Comparison of ENCODE assay signal across 8 cellular contexts in the genomic region with DNA sequence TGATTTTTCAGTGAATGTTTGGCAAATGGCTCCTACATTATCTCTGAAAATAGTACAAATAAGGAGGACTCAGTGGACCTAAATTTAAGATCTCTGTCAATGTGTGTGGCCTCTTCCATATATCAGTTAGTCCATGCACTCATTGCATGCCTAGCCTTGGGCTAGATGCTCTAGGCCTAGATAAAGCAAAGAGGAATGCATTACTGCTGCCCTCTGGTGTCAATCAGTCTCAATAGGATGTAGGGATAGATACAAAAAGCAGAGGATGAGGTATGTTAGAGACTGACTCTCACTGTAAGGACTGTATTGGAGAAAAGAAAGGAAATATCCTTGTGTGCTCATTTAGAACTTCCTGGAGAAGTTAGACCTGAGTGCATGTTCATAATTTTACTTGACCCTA. TPM values are rescaled to one million over a fixed set of nuclear protein-coding genes. Genes with fewer than 3 reads are reported as not detected.
DNase-seq lines count a peak whose midpoint lies in the region; ATAC-seq and TF ChIP-seq lines count a peak whose summit lies in the region.

No MANE protein-coding gene starts in this region.

- TF ChIP-seq RAD21 in HCT116 (IDR thresholded peaks at IDR 0.05; ENCODE audit: low read depth), result peak; percentile 73

- no peak overlapping the region for H3K4me3 ChIP-seq in HCT116 (replicated peaks in 1 of 2; ENCODE audit: low read depth in 1 of 2, low read length in 2 of 2)
- no peak overlapping the region for H3K4me3 ChIP-seq in fibroblast of pulmonary artery (replicated peaks; ENCODE audit: low read depth, low read length)
- no peak overlapping the region for H3K4me3 ChIP-seq in gastroesophageal sphincter

- RAD21 ChIA-PET in HCT116 (lab: Charles Lee; ENCODE audit: low non-redundant PET in 1 of 2, low total read pairs in 2 of 2, uncharacterized antibody in 2 of 2, unreplicated experiment in 2 of 2), result no interaction called here

- no peak for TF ChIP-seq POLR2A in HCT116 (IDR thresholded peaks at IDR 0.05; ENCODE audit: borderline replicate concordance, extremely low read depth, insufficient read depth, insufficient read length)
- TF ChIP-seq POLR2A in gastroesophageal sphincter (IDR thresholded peaks at IDR 0.05), result no peak

- H3K36me3 ChIP-seq in HCT116 (ENCODE audit: control insufficient read depth in 1 of 2, insufficient read depth in 2 of 2, low read length in 2 of 2), result no peaks in the 10 kb centered on the region
- H3K36me3 ChIP-seq in gastroesophageal sphincter, result no peaks in the 10 kb centered on the region

- H3K4me2 ChIP-seq in HCT116 (ENCODE audit: low read length), result no peak overlapping the region

- H3K4me1 ChIP-seq in HCT116 (ENCODE audit: control insufficient read depth in 1 of 2, insufficient read depth in 2 of 2, low read length in 2 of 2), result peaks cover 3 to 16% of the 10 kb centered on the region in 2 experiments; a peak in 3 of 4 replicates
- no peaks in the 10 kb centered on the region for H3K4me1 ChIP-seq in gastroesophageal sphincter

- H2AFZ ChIP-seq in HCT116 (ENCODE audit: low read depth, low read length, poor library complexity, severe bottlenecking), result no peak overlapping the region

- no peaks in the 10 kb centered on the region for H3K79me2 ChIP-seq in HCT116 (ENCODE audit: insufficient read depth, low read length)

- H3K9me2 ChIP-seq in HCT116 (ENCODE audit: insufficient read depth), result no peaks in the 10 kb centered on the region

- H3K9ac ChIP-seq in HCT116 (ENCODE audit: low read length), result no peak overlapping the region

- peak; percentile 0 for DNase-seq in DMS114 treated with DMSO at 0.1 percent for 48 hours (lab: John Stamatoyannopoulos, UW; ENCODE audit: unreplicated experiment)
- peak; percentile 47 for DNase-seq in HCT116 (ENCODE audit: low read depth, low spot score)
- peak; percentile 29 for DNase-seq in OCI-M2 (lab: John Stamatoyannopoulos, UW; ENCODE audit: unreplicated experiment)
- DNase-seq in fibroblast of pulmonary artery (ENCODE audit: low read depth), result peak; percentile 3
- peak; percentile 71 for DNase-seq in renal cortical epithelial cell (ENCODE audit: low read depth)
- no peak for DNase-seq in NCI-H2107 treated with DMSO at 0.1 percent for 48 hours (lab: John Stamatoyannopoulos, UW; ENCODE audit: unreplicated experiment)

- POLR2A ChIA-PET in HCT116 (lab: Charles Lee), result no interaction called here

- H3K27me3 ChIP-seq in HCT116 (ENCODE audit: insufficient read depth, low read length) (no peaks in the 10 kb centered on the region), gastroesophageal sphincter (no peaks in the 10 kb centered on the region)

- H3K27ac ChIP-seq in HCT116 (ENCODE audit: low read depth, low read length) (no peak overlapping the region), gastroesophageal sphincter (no peak overlapping the region)

- H4K20me1 ChIP-seq in HCT116 (ENCODE audit: insufficient read depth), result no peaks in the 10 kb centered on the region

- H3K9me3 ChIP-seq in HCT116 (ENCODE audit: control insufficient read depth in 1 of 2, insufficient read depth in 1 of 2, low read depth in 1 of 2, low read length in 2 of 2) (no peaks in the 10 kb centered on the region), gastroesophageal sphincter (peaks cover 0 to 7% (median 0%) of the 10 kb centered on the region in 3 donors)

- intact Hi-C loops in HCT116 (cut with micrococcal nuclease), result loop anchor here (1.0 to 10.0 kb wide), 3 partner anchors 213 to 376 kb away; a partner anchor contains a TSS

- peak; percentile 50 to 65 (median 54); a peak in 5 of 6 replicates for TF ChIP-seq CTCF in HCT116 (IDR thresholded peaks at IDR 0.05 in 2 of 3, conservative IDR thresholded peaks at IDR 0.05 in 1 of 3; ENCODE audit: borderline replicate concordance in 1 of 3, insufficient read depth in 1 of 3, low read depth in 2 of 3, low read length in 2 of 3)
- TF ChIP-seq CTCF in fibroblast of pulmonary artery (IDR thresholded peaks at IDR 0.05; ENCODE audit: low read length, missing control alignments), result no peak
- TF ChIP-seq CTCF in gastroesophageal sphincter (IDR thresholded peaks at IDR 0.05), result peak in 1 of 4 experiments; percentile 42

- BruUV-seq in HCT116 (replicated peaks; lab: Mats Ljungman, UMichigan), result no TSS peak

- CTCF ChIA-PET in HCT116 (lab: Charles Lee), result no interaction called here

- no peak for TF ChIP-seq EP300 in gastroesophageal sphincter (IDR thresholded peaks at IDR 0.05)

- ATAC-seq in HCT116 (peak; percentile 97), gastroesophageal sphincter (no peak), HG03025 (IDR thresholded peaks at IDR 0.05; ENCODE audit: low FRiP score, unreplicated experiment) (no peak)

TF ChIP-seq in HCT116, 20 proteins besides CTCF, POLR2A, EP300 and RAD21:
- TF ChIP-seq, protein P1, sequence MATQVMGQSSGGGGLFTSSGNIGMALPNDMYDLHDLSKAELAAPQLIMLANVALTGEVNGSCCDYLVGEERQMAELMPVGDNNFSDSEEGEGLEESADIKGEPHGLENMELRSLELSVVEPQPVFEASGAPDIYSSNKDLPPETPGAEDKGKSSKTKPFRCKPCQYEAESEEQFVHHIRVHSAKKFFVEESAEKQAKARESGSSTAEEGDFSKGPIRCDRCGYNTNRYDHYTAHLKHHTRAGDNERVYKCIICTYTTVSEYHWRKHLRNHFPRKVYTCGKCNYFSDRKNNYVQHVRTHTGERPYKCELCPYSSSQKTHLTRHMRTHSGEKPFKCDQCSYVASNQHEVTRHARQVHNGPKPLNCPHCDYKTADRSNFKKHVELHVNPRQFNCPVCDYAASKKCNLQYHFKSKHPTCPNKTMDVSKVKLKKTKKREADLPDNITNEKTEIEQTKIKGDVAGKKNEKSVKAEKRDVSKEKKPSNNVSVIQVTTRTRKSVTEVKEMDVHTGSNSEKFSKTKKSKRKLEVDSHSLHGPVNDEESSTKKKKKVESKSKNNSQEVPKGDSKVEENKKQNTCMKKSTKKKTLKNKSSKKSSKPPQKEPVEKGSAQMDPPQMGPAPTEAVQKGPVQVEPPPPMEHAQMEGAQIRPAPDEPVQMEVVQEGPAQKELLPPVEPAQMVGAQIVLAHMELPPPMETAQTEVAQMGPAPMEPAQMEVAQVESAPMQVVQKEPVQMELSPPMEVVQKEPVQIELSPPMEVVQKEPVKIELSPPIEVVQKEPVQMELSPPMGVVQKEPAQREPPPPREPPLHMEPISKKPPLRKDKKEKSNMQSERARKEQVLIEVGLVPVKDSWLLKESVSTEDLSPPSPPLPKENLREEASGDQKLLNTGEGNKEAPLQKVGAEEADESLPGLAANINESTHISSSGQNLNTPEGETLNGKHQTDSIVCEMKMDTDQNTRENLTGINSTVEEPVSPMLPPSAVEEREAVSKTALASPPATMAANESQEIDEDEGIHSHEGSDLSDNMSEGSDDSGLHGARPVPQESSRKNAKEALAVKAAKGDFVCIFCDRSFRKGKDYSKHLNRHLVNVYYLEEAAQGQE (IDR thresholded peaks at IDR 0.05; ENCODE audit: low read depth), result no peak
- no peak for TF ChIP-seq TCF7L2 (IDR thresholded peaks at IDR 0.05; ENCODE audit: borderline replicate concordance, extremely low read depth, insufficient read depth, insufficient read length)
- no peak for TF ChIP-seq EGR1 (IDR thresholded peaks at IDR 0.05; ENCODE audit: low read depth)
- TF ChIP-seq, protein P2, sequence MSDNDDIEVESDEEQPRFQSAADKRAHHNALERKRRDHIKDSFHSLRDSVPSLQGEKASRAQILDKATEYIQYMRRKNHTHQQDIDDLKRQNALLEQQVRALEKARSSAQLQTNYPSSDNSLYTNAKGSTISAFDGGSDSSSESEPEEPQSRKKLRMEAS (IDR thresholded peaks at IDR 0.05), result no peak
- TF ChIP-seq EZH2 (IDR thresholded peaks at IDR 0.05), result no peak
- 0 out of 2 replicates have a peak, but pooled peaks have one; percentile 11 for TF ChIP-seq CEBPB (IDR thresholded peaks at IDR 0.05; ENCODE audit: low read depth)
TF ChIP-seq in HCT116: peak in this region for 1.

RNA-seq across cellular contexts. Expression of a gene that starts 42.0 kb away (rescaled TPM):
- total RNA-seq in HCT116 (2021; ENCODE audit: unreplicated experiment) (not detected), renal cortical epithelial cell (not detected in 2 replicates), gastroesophageal sphincter (1 to 10 TPM in 3 of 4 donors, not detected in 1; 1.2 to 4.7 (median 1.7) TPM)
- not detected in 2 replicates for polyA plus RNA-seq in HCT116 (2012)

RNA-seq across cellular contexts. Expression of a gene that starts 52.4 kb away (rescaled TPM):
- 0.52 TPM for total RNA-seq in HCT116 (2021; ENCODE audit: unreplicated experiment)
- 0.04 TPM in 1 of 2 replicates, not detected in the other for polyA plus RNA-seq in HCT116 (2012)
- total RNA-seq in renal cortical epithelial cell, result not detected in 2 replicates
- 100 to 1,000 TPM in 2 of 4 donors, 10 to 100 TPM in 2; 27.5 to 137 (median 74.3) TPM for total RNA-seq in gastroesophageal sphincter

Comparison
In these comparisons a context has a peak if more than half of its experiments do, and no peak if none do; other contexts are left out.
1. RNA of a gene that starts 52.4 kb away (total RNA-seq): 27.5 to 137 TPM in gastroesophageal sphincter; 0.52 TPM in HCT116 (single experiment) and not detected in renal cortical epithelial cell; every median in the first group is over 10 times any median in the second.